Comparison of ENCODE assay signal across 13 cellular contexts in the genomic region with DNA sequence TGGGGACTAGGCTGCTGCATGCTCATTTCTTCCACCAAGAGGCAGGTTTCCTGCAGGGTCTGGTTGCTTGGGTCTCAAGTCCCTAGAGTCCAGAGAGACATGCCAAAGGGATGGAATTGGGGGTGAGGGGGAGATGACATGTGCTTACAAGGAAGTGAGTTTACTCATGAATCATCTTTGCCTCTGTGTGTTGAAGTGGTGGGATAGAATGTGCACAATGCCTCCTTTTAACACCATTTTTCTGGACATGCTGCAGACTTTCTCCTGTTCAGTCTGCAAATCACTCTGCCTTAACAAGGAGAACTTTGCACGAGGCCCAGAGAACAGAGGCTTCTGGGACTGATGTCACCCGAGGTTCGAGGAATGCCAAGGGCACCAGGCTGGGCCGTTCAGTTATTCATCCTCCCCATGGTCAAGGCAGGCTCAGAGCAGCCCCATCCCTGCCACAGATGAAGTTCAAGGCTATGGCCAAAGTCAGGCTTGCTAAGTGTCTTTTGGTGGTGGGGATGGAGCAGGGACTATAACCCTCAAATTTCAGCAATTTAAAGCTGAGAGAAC. TPM values are rescaled to one million over a fixed set of nuclear protein-coding genes. Genes with fewer than 3 reads are reported as not detected.
A peak's percentile ranks its signal among the peaks of the same experiment; 100 is the strongest.
DNase-seq lines count a peak whose midpoint lies in the region; ATAC-seq and TF ChIP-seq lines count a peak whose summit lies in the region.
"Had no signal": no experiment of that assay in that cellular context is flagged by ENCODE, and none has a peak within 500 bp of the region (broad histone marks: within the 10 kb centered on the region; RNA-seq: fewer than 3 reads in every experiment).

No MANE protein-coding gene starts in this region.

- no peak overlapping the region for H3K4me3 ChIP-seq in foreskin fibroblast (ENCODE audit: low read depth in 1 of 2, low read length in 2 of 2)

- no peak for TF ChIP-seq CTCF in foreskin fibroblast (IDR thresholded peaks at IDR 0.05; ENCODE audit: low read depth, low read length)

- DNase-seq in activated T-cell treated with anti-CD3 and anti-CD28 coated beads, Interleukin-2, amount 50 U/mL, for 24 hours: no peak
- DNase-seq in activated T-cell treated with anti-CD3 and anti-CD28 coated beads, Interleukin-2, amount 50 U/mL, for 48 hours: no peak
- peak; percentile 46 for DNase-seq in SW480 (ENCODE audit: low spot score)
- DNase-seq in foreskin fibroblast: peak; percentile 62 to 75
- no peak for DNase-seq in UCSD-AML1 (lab: John Stamatoyannopoulos, UW; ENCODE audit: unreplicated experiment)
- DNase-seq in activated naive CD8-positive, alpha-beta T cell treated with anti-CD3 and anti-CD28 coated beads, Interleukin-2, amount 50 U/mL, for 24 hours: no peak
- DNase-seq in left cardiac atrium: no peak
- DNase-seq: cerebellar nuclear complex, KG1, NCI-H187 treated with DMSO at 0.1 percent for 48 hours, SIG-M5 had no signal

- H3K4me1 Mint-ChIP-seq in activated T-cell treated with anti-CD3 and anti-CD28 coated beads, Interleukin-2, amount 50 U/mL, for 24 hours (ENCODE audit: low read depth): peaks cover 28% of the 10 kb centered on the region
- peaks cover 27% of the 10 kb centered on the region for H3K4me1 Mint-ChIP-seq in activated naive CD8-positive, alpha-beta T cell treated with anti-CD3 and anti-CD28 coated beads, Interleukin-2, amount 50 U/mL, for 24 hours

- intact Hi-C loops in left cardiac atrium (cut with DNase I): no loop called here

- H3K9me3 Mint-ChIP-seq in activated T-cell treated with anti-CD3 and anti-CD28 coated beads, Interleukin-2, amount 50 U/mL, for 24 hours: no peaks in the 10 kb centered on the region
- no peaks in the 10 kb centered on the region for H3K9me3 Mint-ChIP-seq in activated naive CD8-positive, alpha-beta T cell treated with anti-CD3 and anti-CD28 coated beads, Interleukin-2, amount 50 U/mL, for 24 hours
- H3K9me3 Mint-ChIP-seq: activated naive CD4-positive, alpha-beta T cell treated with anti-CD3 and anti-CD28 coated beads, Interleukin-2, amount 50 U/mL, for 24 hours had no signal

- H3K4me3 Mint-ChIP-seq in activated T-cell treated with anti-CD3 and anti-CD28 coated beads, Interleukin-2, amount 50 U/mL, for 24 hours: no peak overlapping the region
- no peak overlapping the region for H3K4me3 Mint-ChIP-seq in activated naive CD8-positive, alpha-beta T cell treated with anti-CD3 and anti-CD28 coated beads, Interleukin-2, amount 50 U/mL, for 24 hours
- H3K4me3 Mint-ChIP-seq: activated naive CD4-positive, alpha-beta T cell treated with anti-CD3 and anti-CD28 coated beads, Interleukin-2, amount 50 U/mL, for 24 hours had no signal

- no peaks in the 10 kb centered on the region for H3K36me3 Mint-ChIP-seq in activated T-cell treated with anti-CD3 and anti-CD28 coated beads, Interleukin-2, amount 50 U/mL, for 24 hours (ENCODE audit: low read depth)
- H3K36me3 Mint-ChIP-seq in activated naive CD8-positive, alpha-beta T cell treated with anti-CD3 and anti-CD28 coated beads, Interleukin-2, amount 50 U/mL, for 24 hours (ENCODE audit: low read depth): peaks cover 2% of the 10 kb centered on the region
- H3K36me3 Mint-ChIP-seq: activated naive CD4-positive, alpha-beta T cell treated with anti-CD3 and anti-CD28 coated beads, Interleukin-2, amount 50 U/mL, for 24 hours had no signal

- H3K27me3 Mint-ChIP-seq in activated T-cell treated with anti-CD3 and anti-CD28 coated beads, Interleukin-2, amount 50 U/mL, for 24 hours: peaks cover 6% of the 10 kb centered on the region
- peaks cover 12% of the 10 kb centered on the region for H3K27me3 Mint-ChIP-seq in activated naive CD8-positive, alpha-beta T cell treated with anti-CD3 and anti-CD28 coated beads, Interleukin-2, amount 50 U/mL, for 24 hours
- H3K27me3 Mint-ChIP-seq: activated naive CD4-positive, alpha-beta T cell treated with anti-CD3 and anti-CD28 coated beads, Interleukin-2, amount 50 U/mL, for 24 hours had no signal

- ATAC-seq in HG03135 (IDR thresholded peaks at IDR 0.05; ENCODE audit: unreplicated experiment) (no peak), left cardiac atrium (no peak)
- no peak for ATAC-seq in activated naive CD8-positive, alpha-beta T cell treated with anti-CD3 and anti-CD28 coated beads, Interleukin-2, amount 50 U/mL, for 24 hours

- H3K27ac Mint-ChIP-seq in activated T-cell treated with anti-CD3 and anti-CD28 coated beads, Interleukin-2, amount 50 U/mL, for 24 hours: peak overlapping the region; percentile 70
- no peak overlapping the region for H3K27ac Mint-ChIP-seq in activated naive CD8-positive, alpha-beta T cell treated with anti-CD3 and anti-CD28 coated beads, Interleukin-2, amount 50 U/mL, for 24 hours
- H3K27ac Mint-ChIP-seq: activated naive CD4-positive, alpha-beta T cell treated with anti-CD3 and anti-CD28 coated beads, Interleukin-2, amount 50 U/mL, for 24 hours had no signal

RNA-seq across cellular contexts. Expression of a gene that starts 9.5 kb away (rescaled TPM):
- 10 to 100 TPM in 1 of 2 donors, 1 to 10 TPM in 1; 8.9 to 14.3 TPM for total RNA-seq in left cardiac atrium

Comparison
In these comparisons a context has a peak if more than half of its experiments do, and no peak if none do; other contexts are left out.
1. DNase-seq: peak in SW480 (single experiment) and foreskin fibroblast (2 of 2); none in activated T-cell treated with anti-CD3 and anti-CD28 coated beads, Interleukin-2, amount 50 U/mL, for 24 hours (single experiment), activated T-cell treated with anti-CD3 and anti-CD28 coated beads, Interleukin-2, amount 50 U/mL, for 48 hours (0 of 2), UCSD-AML1 (single experiment), activated naive CD8-positive, alpha-beta T cell treated with anti-CD3 and anti-CD28 coated beads, Interleukin-2, amount 50 U/mL, for 24 hours (single experiment) and left cardiac atrium (single experiment).